Comparison of ENCODE assay signal across 14 cellular contexts in the genomic region with DNA sequence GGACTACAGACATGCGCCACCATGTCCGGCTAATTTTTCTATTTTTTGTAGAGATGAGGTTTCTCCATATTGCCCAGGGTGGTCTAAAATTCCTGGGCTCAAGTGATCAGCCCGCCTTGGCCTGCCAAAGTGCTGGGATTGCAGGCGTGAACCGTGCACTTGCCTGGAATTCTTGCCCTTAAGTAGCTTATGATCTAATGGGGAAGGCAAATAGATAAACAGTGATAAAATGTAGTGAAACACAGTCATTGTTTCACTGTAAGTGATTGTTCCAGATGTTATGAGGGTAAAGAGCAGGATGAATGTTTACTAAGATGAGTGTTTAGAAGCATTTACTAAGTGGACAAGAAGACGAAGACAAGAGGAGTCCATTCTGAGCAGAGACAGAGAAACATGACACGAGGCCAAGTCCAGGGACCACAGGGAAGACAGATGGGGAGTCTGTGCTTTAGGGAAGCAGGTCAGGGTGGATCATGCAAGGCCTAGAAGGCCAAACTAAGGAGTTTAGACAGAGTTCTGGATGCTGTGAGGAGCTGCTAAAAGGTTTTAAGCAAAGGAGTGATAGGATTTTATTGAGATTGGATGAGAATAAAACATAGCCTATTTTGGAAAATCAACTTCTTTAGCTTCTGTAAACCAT. TPM values are rescaled to one million over a fixed set of nuclear protein-coding genes. Genes with fewer than 3 reads are reported as not detected.
A peak's percentile ranks its signal among the peaks of the same experiment; 100 is the strongest.
DNase-seq lines count a peak whose midpoint lies in the region; ATAC-seq and TF ChIP-seq lines count a peak whose summit lies in the region.
"Had no signal": no experiment of that assay in that cellular context is flagged by ENCODE, and none has a peak within 500 bp of the region (broad histone marks: within the 10 kb centered on the region; RNA-seq: fewer than 3 reads in every experiment).

No MANE protein-coding gene starts in this region.

- 63 to 73% methylated on average over 4 to 5 of the region's 7 CpGs for WGBS in gastroesophageal sphincter (ENCODE audit: low coverage in 1 of 2), 2 donors
- WGBS in trophoblast cell (ENCODE audit: extremely low coverage, insufficient coverage, insufficient read length), result no CpG with 5 or more reads among the region's 7 CpGs
- 87 to 93% (median 90%) methylated on average over 7 of the region's 7 CpGs for WGBS in spleen, 5 donors

- TF ChIP-seq POLR2A in gastroesophageal sphincter (IDR thresholded peaks at IDR 0.05) (no peak), spleen (IDR thresholded peaks at IDR 0.05) (no peak)

- H3K9me3 ChIP-seq in right atrium auricular region, result no peaks in the 10 kb centered on the region
- no peaks in the 10 kb centered on the region for H3K9me3 ChIP-seq in gastroesophageal sphincter
- H3K9me3 ChIP-seq in trophoblast cell (ENCODE audit: insufficient read depth, low read depth, low read length), result no peaks in the 10 kb centered on the region
- no peaks in the 10 kb centered on the region for H3K9me3 ChIP-seq in spleen
- H3K9me3 ChIP-seq: BE2C had no signal

- no peak overlapping the region for H3K4me3 ChIP-seq in right atrium auricular region
- no peak overlapping the region for H3K4me3 ChIP-seq in gastroesophageal sphincter
- H3K4me3 ChIP-seq in trophoblast cell (ENCODE audit: low read depth, low read length), result no peak overlapping the region
- no peak overlapping the region for H3K4me3 ChIP-seq in spleen

- peak overlapping the region; percentile 62 for H4K91ac ChIP-seq in trophoblast cell (ENCODE audit: low read depth, low read length)

- H3K23ac ChIP-seq in trophoblast cell (ENCODE audit: low read length), result no peak overlapping the region

- peak overlapping the region; percentile 93 to 97 for H3K27ac ChIP-seq in right atrium auricular region
- H3K27ac ChIP-seq in gastroesophageal sphincter, result peak overlapping the region; percentile 89 to 99 (median 92)
- peak overlapping the region; percentile 84 for H3K27ac ChIP-seq in trophoblast cell (ENCODE audit: low read depth, low read length)
- H3K27ac ChIP-seq in spleen, result peak overlapping the region in 4 of 8 donors; percentile 74 to 80 (median 75)

- no peak for DNase-seq in right atrium auricular region (ENCODE audit: low spot score)
- no peak for DNase-seq in left ventricle myocardium superior
- peak; percentile 52 to 76 for DNase-seq in trophoblast cell
- DNase-seq in activated CD8-positive, alpha-beta memory T cell treated with anti-CD3 and anti-CD28 coated beads, Interleukin-2, amount 50 U/mL, for 4 hours, result no peak
- DNase-seq in spleen, result no peak
- no peak for DNase-seq in NCI-H524 treated with DMSO at 0.1 percent for 48 hours (lab: John Stamatoyannopoulos, UW)
- no peak for DNase-seq in hepatic stellate cell (ENCODE audit: low spot score)
- DNase-seq: activated gamma-delta T cell treated with Interleukin-2 at 50 U/mL for 16 hours; BE2C; effector memory CD8-positive, alpha-beta T cell; NCI-H446; stimulated activated CD4-positive, alpha-beta T cell treated with anti-CD3 and anti-CD28 coated beads, Interleukin-2, amount 100 ng/mL, for 24 hours; stimulated activated naive CD8-positive, alpha-beta T cell treated with anti-CD3 and anti-CD28 coated beads, Interleukin-15, amount 100 ng/mL, for 72 hours had no signal

- no peak overlapping the region for H3K14ac ChIP-seq in trophoblast cell (ENCODE audit: low read length)

- peak overlapping the region; percentile 67 for H3K4ac ChIP-seq in trophoblast cell (ENCODE audit: low read depth, low read length)

- TF ChIP-seq EP300 in gastroesophageal sphincter (IDR thresholded peaks at IDR 0.05), result no peak

- H4K8ac ChIP-seq in trophoblast cell (ENCODE audit: low read depth, low read length), result no peak overlapping the region

- peaks cover 29% of the 10 kb centered on the region for H3K79me1 ChIP-seq in trophoblast cell (ENCODE audit: low read length)

- peak overlapping the region; percentile 12 for H2BK120ac ChIP-seq in trophoblast cell (ENCODE audit: insufficient read depth, low read length, poor library complexity)

- no peak overlapping the region for H4K12ac ChIP-seq in trophoblast cell (ENCODE audit: low read depth, low read length)

- H3K36me3 ChIP-seq in right atrium auricular region (no peaks in the 10 kb centered on the region), gastroesophageal sphincter (no peaks in the 10 kb centered on the region), trophoblast cell (ENCODE audit: control insufficient read depth in 1 of 2, insufficient read depth in 2 of 2, low read length in 2 of 2) (peaks cover 0 to 2% of the 10 kb centered on the region in 2 experiments), spleen (no peaks in the 10 kb centered on the region)
- H3K36me3 ChIP-seq: BE2C had no signal

- H2BK12ac ChIP-seq in trophoblast cell (ENCODE audit: low read length), result no peak overlapping the region

- no peak overlapping the region for H2AK5ac ChIP-seq in trophoblast cell (ENCODE audit: low read length)

- H2AFZ ChIP-seq in trophoblast cell (ENCODE audit: insufficient read depth, low read length, poor library complexity), result no peak overlapping the region

- no peak overlapping the region for H3K18ac ChIP-seq in trophoblast cell (ENCODE audit: low read length)

- H3K79me2 ChIP-seq in trophoblast cell (ENCODE audit: control insufficient read depth, insufficient read depth, low read length, poor library complexity), result peaks cover 11% of the 10 kb centered on the region

- H3K4me1 ChIP-seq in right atrium auricular region (peaks cover 0 to 100% of the 10 kb centered on the region in 2 donors), gastroesophageal sphincter (peaks cover 61 to 100% (median 86%) of the 10 kb centered on the region in 3 donors), trophoblast cell (ENCODE audit: control insufficient read depth in 1 of 2, insufficient read depth in 2 of 2, low read length in 2 of 2) (peaks cover 57 to 66% of the 10 kb centered on the region in 2 experiments), spleen (peaks cover 72 to 100% (median 90%) of the 10 kb centered on the region in 6 donors)

- H3K27me3 ChIP-seq in right atrium auricular region (no peaks in the 10 kb centered on the region), gastroesophageal sphincter (no peaks in the 10 kb centered on the region), trophoblast cell (ENCODE audit: insufficient read depth, low read length) (no peaks in the 10 kb centered on the region), spleen (replicated peaks in 1 of 7) (no peaks in the 10 kb centered on the region)
- H3K27me3 ChIP-seq: BE2C had no signal

- TF ChIP-seq CTCF in right atrium auricular region (IDR thresholded peaks at IDR 0.05), result no peak
- TF ChIP-seq CTCF in gastroesophageal sphincter (IDR thresholded peaks at IDR 0.05), result no peak
- no peak for TF ChIP-seq CTCF in spleen (IDR thresholded peaks at IDR 0.05 in 8 of 11, conservative IDR thresholded peaks at IDR 0.05 in 3 of 11)

- peak overlapping the region; percentile 38 for H2BK5ac ChIP-seq in trophoblast cell (ENCODE audit: low read depth, low read length, poor library complexity)

- H3K4me2 ChIP-seq in trophoblast cell (ENCODE audit: low read length), result no peak overlapping the region

- H3K9ac ChIP-seq in trophoblast cell (ENCODE audit: low read length), result no peak overlapping the region

- intact Hi-C loops in left ventricle myocardium superior (cut with micrococcal nuclease) (loop anchor here (5.0 kb wide), 1 partner anchor 36 kb away; the partner anchor contains the start of gene YPEL2), spleen (cut with DNase I; ENCODE audit: low total_unique reads) (no loop called here)

- no peak for ATAC-seq in left ventricle myocardium superior
- ATAC-seq in gastroesophageal sphincter, result no peak
- ATAC-seq: stimulated activated naive CD8-positive, alpha-beta T cell treated with anti-CD3 and anti-CD28 coated beads, Interleukin-15, amount 100 ng/mL, for 72 hours had no signal

RNA-seq across cellular contexts. Expression of gene YPEL2, which starts 36.9 kb away (rescaled TPM):
- total RNA-seq in right atrium auricular region (10 to 100 TPM; 28.3 to 34.1 TPM), left ventricle myocardium superior (38.9 TPM), gastroesophageal sphincter (10 to 100 TPM; 35.5 to 47.1 (median 40.6) TPM), spleen (10 to 100 TPM; 24.6 to 45.6 (median 36.2) TPM)
- polyA plus RNA-seq in trophoblast cell (2013), result 17.0 and 17.3 TPM in 2 replicates
- 1 to 10 TPM; 6.7 to 9.1 (median 9.0) TPM for polyA plus RNA-seq in spleen

Comparison
In these comparisons a context has a peak if more than half of its experiments do, and no peak if none do; other contexts are left out.
1. DNase-seq: peak in trophoblast cell (2 of 2); none in right atrium auricular region (single experiment), left ventricle myocardium superior (single experiment), activated CD8-positive, alpha-beta memory T cell treated with anti-CD3 and anti-CD28 coated beads, Interleukin-2, amount 50 U/mL, for 4 hours (single experiment), spleen (single experiment), NCI-H524 treated with DMSO at 0.1 percent for 48 hours (single experiment) and hepatic stellate cell (single experiment).